Comparison of ENCODE assay signal across 1 cellular context in the genomic region with DNA sequence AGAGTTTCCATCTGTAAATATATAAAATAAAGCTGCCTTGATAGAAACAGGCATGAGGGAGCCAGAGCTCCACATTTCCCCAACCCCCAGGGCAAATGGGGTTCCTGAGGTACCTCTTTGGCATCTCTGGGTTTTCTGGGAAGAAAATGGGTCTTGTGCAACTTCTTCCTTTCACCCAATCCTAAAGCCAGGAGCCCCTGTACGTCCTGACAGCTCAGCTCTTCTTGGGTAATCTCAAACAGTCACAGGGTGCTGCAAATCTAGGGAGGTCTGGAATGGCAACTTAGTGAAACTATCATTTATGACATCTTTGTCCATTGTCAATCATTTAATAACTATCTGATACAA.
TF ChIP-seq lines count a peak whose summit lies in the region.

No MANE protein-coding gene starts in this region.

TF ChIP-seq in GM23338, 12 proteins besides CTCF, POLR2A, EP300 and RAD21 (continued from another document):
- TF ChIP-seq, protein P1, sequence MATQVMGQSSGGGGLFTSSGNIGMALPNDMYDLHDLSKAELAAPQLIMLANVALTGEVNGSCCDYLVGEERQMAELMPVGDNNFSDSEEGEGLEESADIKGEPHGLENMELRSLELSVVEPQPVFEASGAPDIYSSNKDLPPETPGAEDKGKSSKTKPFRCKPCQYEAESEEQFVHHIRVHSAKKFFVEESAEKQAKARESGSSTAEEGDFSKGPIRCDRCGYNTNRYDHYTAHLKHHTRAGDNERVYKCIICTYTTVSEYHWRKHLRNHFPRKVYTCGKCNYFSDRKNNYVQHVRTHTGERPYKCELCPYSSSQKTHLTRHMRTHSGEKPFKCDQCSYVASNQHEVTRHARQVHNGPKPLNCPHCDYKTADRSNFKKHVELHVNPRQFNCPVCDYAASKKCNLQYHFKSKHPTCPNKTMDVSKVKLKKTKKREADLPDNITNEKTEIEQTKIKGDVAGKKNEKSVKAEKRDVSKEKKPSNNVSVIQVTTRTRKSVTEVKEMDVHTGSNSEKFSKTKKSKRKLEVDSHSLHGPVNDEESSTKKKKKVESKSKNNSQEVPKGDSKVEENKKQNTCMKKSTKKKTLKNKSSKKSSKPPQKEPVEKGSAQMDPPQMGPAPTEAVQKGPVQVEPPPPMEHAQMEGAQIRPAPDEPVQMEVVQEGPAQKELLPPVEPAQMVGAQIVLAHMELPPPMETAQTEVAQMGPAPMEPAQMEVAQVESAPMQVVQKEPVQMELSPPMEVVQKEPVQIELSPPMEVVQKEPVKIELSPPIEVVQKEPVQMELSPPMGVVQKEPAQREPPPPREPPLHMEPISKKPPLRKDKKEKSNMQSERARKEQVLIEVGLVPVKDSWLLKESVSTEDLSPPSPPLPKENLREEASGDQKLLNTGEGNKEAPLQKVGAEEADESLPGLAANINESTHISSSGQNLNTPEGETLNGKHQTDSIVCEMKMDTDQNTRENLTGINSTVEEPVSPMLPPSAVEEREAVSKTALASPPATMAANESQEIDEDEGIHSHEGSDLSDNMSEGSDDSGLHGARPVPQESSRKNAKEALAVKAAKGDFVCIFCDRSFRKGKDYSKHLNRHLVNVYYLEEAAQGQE (IDR thresholded peaks at IDR 0.05; ENCODE audit: unreplicated experiment) = no peak
- no peak for TF ChIP-seq POLR2AphosphoS5 (IDR thresholded peaks at IDR 0.05; ENCODE audit: low read depth)
- no peak for TF ChIP-seq CREB1 (CRISPR knock-in tag; IDR thresholded peaks at IDR 0.05; ENCODE audit: low read depth)
- TF ChIP-seq JUNB (IDR thresholded peaks at IDR 0.05; ENCODE audit: unreplicated experiment) = no peak
- TF ChIP-seq ZNF114 (CRISPR knock-in tag; IDR thresholded peaks at IDR 0.05) = no peak
- TF ChIP-seq, protein P2, sequence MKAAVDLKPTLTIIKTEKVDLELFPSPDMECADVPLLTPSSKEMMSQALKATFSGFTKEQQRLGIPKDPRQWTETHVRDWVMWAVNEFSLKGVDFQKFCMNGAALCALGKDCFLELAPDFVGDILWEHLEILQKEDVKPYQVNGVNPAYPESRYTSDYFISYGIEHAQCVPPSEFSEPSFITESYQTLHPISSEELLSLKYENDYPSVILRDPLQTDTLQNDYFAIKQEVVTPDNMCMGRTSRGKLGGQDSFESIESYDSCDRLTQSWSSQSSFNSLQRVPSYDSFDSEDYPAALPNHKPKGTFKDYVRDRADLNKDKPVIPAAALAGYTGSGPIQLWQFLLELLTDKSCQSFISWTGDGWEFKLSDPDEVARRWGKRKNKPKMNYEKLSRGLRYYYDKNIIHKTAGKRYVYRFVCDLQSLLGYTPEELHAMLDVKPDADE (IDR thresholded peaks at IDR 0.05) = no peak
- no peak for TF ChIP-seq ZNF331 (CRISPR knock-in tag; IDR thresholded peaks at IDR 0.05; ENCODE audit: low read depth)
- TF ChIP-seq EZH2phosphoT487 (IDR thresholded peaks at IDR 0.05; ENCODE audit: unreplicated experiment) = no peak
- TF ChIP-seq NANOG (IDR thresholded peaks at IDR 0.05; ENCODE audit: borderline replicate concordance) = no peak
- no peak for TF ChIP-seq STAT1 (IDR thresholded peaks at IDR 0.05; ENCODE audit: unreplicated experiment)
